ENCODE assay signal across 8 cellular contexts in genomic region chr10:71623098-71623985, GRCh38.
A peak's percentile ranks its signal among the peaks of the same experiment; 100 is the strongest.
DNase-seq lines count a peak whose midpoint lies in the region; ATAC-seq, FAIRE-seq and TF ChIP-seq lines count a peak whose summit lies in the region.

No MANE protein-coding gene starts in this region.

- no peak overlapping the region for H3K4me3 Mint-ChIP-seq in endodermal cell

- peaks cover 56% of the 10 kb centered on the region for H3K4me1 Mint-ChIP-seq in endodermal cell

- TF ChIP-seq CTCF in endodermal cell (conservative IDR thresholded peaks at IDR 0.05) (peak; percentile 60), neutrophil (IDR thresholded peaks at IDR 0.05) (no peak)

- H3K27me3 ChIP-seq in endodermal cell (ENCODE audit: control insufficient read depth, insufficient read depth, low read length, poor library complexity, severe bottlenecking) (no peaks in the 10 kb centered on the region), neutrophil (no peaks in the 10 kb centered on the region)

- H3K4me1 ChIP-seq in endodermal cell (ENCODE audit: control insufficient read depth, insufficient read depth, low read length), result peaks cover 29% of the 10 kb centered on the region
- peaks cover 7 to 12% of the 10 kb centered on the region in 2 experiments for H3K4me1 ChIP-seq in neutrophil (ENCODE audit: control insufficient read depth in 1 of 2, insufficient read depth in 1 of 2, low read depth in 1 of 2, low read length in 1 of 2)

- no peak overlapping the region for H3K27ac ChIP-seq in endodermal cell (ENCODE audit: low read depth, low read length)
- peak overlapping the region; percentile 43 for H3K27ac ChIP-seq in neutrophil

- in situ Hi-C loops in G401 (cut with HindIII; ENCODE audit: low sequenced_read_pairs), result no loop called here

- H3K27me3 Mint-ChIP-seq in endodermal cell (ENCODE audit: insufficient read depth), result no peaks in the 10 kb centered on the region

- no peak overlapping the region for H3K9ac ChIP-seq in endodermal cell (ENCODE audit: extremely low read depth, low read length, poor library complexity, severe bottlenecking)

- peak; percentile 51 for DNase-seq in G401 (ENCODE audit: low spot score)
- peak; percentile 39 for DNase-seq in NCI-H226
- DNase-seq in endodermal cell, result peak; percentile 83
- no peak for DNase-seq in GM19240 (ENCODE audit: insufficient read length, low spot score)
- no peak for DNase-seq in cerebellar nuclear complex (lab: John Stamatoyannopoulos, UW)
- no peak for DNase-seq in GM19239 (ENCODE audit: insufficient read length, low spot score)

- H3K9me3 Mint-ChIP-seq in endodermal cell, result no peaks in the 10 kb centered on the region

- whole genome bisulfite sequencing in endodermal cell (ENCODE audit: insufficient coverage in 1 of 2, insufficient read length in 1 of 2), 2 experiments, result 56 to 76% methylated on average over 8 to 11 of the region's 11 CpGs

- H3K9me3 ChIP-seq in endodermal cell (ENCODE audit: control insufficient read depth, low read length), result no peaks in the 10 kb centered on the region
- H3K9me3 ChIP-seq in neutrophil, result no peaks in the 10 kb centered on the region

- FAIRE-seq in GM19239 (lab: Jason Lieb, UNC), result no peak

- H3K4me3 ChIP-seq in endodermal cell (ENCODE audit: low read length), result no peak overlapping the region
- no peak overlapping the region for H3K4me3 ChIP-seq in neutrophil (ENCODE audit: low read depth in 1 of 2, low read length in 1 of 2)

- ATAC-seq in GM21447 (IDR thresholded peaks at IDR 0.05; ENCODE audit: unreplicated experiment), result no peak

- H3K36me3 ChIP-seq in endodermal cell (ENCODE audit: control insufficient read depth, insufficient read depth, low read length) (no peaks in the 10 kb centered on the region), neutrophil (no peaks in the 10 kb centered on the region)

- no peaks in the 10 kb centered on the region for H3K36me3 Mint-ChIP-seq in endodermal cell (ENCODE audit: low read depth)

- peak overlapping the region; percentile 71 for H3K27ac Mint-ChIP-seq in endodermal cell

Comparison
In these comparisons a context has a peak if more than half of its experiments do, and no peak if none do; other contexts are left out.
1. DNase-seq: peak in G401 (single experiment), NCI-H226 (single experiment) and endodermal cell (single experiment); none in GM19240 (single experiment), cerebellar nuclear complex (0 of 2) and GM19239 (single experiment).